In the genomic region with DNA sequence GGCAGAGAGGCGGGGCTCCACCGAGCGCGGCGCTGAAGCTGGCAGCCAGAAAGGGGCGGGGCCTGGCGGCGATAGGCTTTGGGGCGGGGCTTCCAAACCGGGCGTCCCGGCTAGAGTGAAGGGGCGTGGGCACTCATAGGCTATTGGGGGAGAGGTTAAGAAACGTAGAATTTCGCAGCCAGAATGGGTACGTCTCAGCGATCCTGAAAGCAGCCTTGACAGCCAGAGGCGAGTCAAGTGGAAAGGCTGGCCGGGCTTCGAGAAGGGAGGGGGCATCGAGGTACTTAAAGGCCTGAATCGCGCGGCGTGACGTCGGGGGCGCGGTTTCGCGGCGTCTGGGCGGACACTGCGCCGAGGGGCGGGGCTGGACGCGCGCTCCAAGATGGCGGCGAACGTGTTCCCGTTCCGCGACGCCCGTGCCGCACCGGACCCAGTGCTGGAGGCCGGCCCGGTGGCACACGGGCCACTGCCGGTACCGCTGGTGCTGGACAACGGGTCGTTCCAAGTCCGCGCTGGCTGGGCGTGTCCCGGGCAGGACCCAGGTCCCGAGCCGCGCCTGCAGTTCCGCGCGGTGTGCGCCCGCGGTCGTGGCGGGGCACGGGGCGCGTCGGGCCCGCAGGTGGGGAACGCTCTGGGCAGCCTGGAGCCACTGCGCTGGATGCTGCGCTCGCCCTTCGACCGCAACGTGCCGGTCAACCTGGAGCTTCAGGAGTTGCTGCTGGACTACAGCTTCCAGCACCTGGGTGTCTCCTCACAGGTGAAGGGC, we compare ENCODE assay signal across 1 cellular context.
A peak's percentile ranks its signal among the peaks of the same experiment; 100 is the strongest.
TF ChIP-seq lines count a peak whose summit lies in the region.

A gene (plus strand): TSS at position 364 of the 766 bp plus-strand sequence. CDS start 19 bp downstream, at position 383.

TF ChIP-seq in K562, 482 proteins besides CTCF, POLR2A, EP300 and RAD21 (continued from another document and continues in another):
- TF ChIP-seq, protein P1, sequence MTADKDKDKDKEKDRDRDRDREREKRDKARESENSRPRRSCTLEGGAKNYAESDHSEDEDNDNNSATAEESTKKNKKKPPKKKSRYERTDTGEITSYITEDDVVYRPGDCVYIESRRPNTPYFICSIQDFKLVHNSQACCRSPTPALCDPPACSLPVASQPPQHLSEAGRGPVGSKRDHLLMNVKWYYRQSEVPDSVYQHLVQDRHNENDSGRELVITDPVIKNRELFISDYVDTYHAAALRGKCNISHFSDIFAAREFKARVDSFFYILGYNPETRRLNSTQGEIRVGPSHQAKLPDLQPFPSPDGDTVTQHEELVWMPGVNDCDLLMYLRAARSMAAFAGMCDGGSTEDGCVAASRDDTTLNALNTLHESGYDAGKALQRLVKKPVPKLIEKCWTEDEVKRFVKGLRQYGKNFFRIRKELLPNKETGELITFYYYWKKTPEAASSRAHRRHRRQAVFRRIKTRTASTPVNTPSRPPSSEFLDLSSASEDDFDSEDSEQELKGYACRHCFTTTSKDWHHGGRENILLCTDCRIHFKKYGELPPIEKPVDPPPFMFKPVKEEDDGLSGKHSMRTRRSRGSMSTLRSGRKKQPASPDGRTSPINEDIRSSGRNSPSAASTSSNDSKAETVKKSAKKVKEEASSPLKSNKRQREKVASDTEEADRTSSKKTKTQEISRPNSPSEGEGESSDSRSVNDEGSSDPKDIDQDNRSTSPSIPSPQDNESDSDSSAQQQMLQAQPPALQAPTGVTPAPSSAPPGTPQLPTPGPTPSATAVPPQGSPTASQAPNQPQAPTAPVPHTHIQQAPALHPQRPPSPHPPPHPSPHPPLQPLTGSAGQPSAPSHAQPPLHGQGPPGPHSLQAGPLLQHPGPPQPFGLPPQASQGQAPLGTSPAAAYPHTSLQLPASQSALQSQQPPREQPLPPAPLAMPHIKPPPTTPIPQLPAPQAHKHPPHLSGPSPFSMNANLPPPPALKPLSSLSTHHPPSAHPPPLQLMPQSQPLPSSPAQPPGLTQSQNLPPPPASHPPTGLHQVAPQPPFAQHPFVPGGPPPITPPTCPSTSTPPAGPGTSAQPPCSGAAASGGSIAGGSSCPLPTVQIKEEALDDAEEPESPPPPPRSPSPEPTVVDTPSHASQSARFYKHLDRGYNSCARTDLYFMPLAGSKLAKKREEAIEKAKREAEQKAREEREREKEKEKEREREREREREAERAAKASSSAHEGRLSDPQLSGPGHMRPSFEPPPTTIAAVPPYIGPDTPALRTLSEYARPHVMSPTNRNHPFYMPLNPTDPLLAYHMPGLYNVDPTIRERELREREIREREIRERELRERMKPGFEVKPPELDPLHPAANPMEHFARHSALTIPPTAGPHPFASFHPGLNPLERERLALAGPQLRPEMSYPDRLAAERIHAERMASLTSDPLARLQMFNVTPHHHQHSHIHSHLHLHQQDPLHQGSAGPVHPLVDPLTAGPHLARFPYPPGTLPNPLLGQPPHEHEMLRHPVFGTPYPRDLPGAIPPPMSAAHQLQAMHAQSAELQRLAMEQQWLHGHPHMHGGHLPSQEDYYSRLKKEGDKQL (CRISPR knock-in tag; IDR thresholded peaks at IDR 0.05; ENCODE audit: borderline replicate concordance): no peak
- no peak for TF ChIP-seq FOS (IDR thresholded peaks at IDR 0.05; ENCODE audit: extremely low read depth, insufficient read length)
- no peak for TF ChIP-seq ZNF133 (CRISPR knock-in tag; IDR thresholded peaks at IDR 0.05)
- TF ChIP-seq, protein P2, sequence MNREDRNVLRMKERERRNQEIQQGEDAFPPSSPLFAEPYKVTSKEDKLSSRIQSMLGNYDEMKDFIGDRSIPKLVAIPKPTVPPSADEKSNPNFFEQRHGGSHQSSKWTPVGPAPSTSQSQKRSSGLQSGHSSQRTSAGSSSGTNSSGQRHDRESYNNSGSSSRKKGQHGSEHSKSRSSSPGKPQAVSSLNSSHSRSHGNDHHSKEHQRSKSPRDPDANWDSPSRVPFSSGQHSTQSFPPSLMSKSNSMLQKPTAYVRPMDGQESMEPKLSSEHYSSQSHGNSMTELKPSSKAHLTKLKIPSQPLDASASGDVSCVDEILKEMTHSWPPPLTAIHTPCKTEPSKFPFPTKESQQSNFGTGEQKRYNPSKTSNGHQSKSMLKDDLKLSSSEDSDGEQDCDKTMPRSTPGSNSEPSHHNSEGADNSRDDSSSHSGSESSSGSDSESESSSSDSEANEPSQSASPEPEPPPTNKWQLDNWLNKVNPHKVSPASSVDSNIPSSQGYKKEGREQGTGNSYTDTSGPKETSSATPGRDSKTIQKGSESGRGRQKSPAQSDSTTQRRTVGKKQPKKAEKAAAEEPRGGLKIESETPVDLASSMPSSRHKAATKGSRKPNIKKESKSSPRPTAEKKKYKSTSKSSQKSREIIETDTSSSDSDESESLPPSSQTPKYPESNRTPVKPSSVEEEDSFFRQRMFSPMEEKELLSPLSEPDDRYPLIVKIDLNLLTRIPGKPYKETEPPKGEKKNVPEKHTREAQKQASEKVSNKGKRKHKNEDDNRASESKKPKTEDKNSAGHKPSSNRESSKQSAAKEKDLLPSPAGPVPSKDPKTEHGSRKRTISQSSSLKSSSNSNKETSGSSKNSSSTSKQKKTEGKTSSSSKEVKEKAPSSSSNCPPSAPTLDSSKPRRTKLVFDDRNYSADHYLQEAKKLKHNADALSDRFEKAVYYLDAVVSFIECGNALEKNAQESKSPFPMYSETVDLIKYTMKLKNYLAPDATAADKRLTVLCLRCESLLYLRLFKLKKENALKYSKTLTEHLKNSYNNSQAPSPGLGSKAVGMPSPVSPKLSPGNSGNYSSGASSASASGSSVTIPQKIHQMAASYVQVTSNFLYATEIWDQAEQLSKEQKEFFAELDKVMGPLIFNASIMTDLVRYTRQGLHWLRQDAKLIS (CRISPR knock-in tag; IDR thresholded peaks at IDR 0.05): no peak; the same call in 1 of the 2 replicates
- TF ChIP-seq NCOA1 (IDR thresholded peaks at IDR 0.05; ENCODE audit: low read depth): no peak
- TF ChIP-seq CBX8 (IDR thresholded peaks at IDR 0.05; ENCODE audit: borderline replicate concordance, extremely low read depth, low read depth, low read length, poor library complexity, severe bottlenecking): no peak
- no peak for TF ChIP-seq HLTF (IDR thresholded peaks at IDR 0.05)
- TF ChIP-seq ZNF3 (CRISPR knock-in tag; IDR thresholded peaks at IDR 0.05): no peak
- 0 out of 2 replicates have a peak, but pooled peaks have one; percentile 17 for TF ChIP-seq MXI1 (IDR thresholded peaks at IDR 0.05; ENCODE audit: low read depth, low read length)
- TF ChIP-seq, protein P3, sequence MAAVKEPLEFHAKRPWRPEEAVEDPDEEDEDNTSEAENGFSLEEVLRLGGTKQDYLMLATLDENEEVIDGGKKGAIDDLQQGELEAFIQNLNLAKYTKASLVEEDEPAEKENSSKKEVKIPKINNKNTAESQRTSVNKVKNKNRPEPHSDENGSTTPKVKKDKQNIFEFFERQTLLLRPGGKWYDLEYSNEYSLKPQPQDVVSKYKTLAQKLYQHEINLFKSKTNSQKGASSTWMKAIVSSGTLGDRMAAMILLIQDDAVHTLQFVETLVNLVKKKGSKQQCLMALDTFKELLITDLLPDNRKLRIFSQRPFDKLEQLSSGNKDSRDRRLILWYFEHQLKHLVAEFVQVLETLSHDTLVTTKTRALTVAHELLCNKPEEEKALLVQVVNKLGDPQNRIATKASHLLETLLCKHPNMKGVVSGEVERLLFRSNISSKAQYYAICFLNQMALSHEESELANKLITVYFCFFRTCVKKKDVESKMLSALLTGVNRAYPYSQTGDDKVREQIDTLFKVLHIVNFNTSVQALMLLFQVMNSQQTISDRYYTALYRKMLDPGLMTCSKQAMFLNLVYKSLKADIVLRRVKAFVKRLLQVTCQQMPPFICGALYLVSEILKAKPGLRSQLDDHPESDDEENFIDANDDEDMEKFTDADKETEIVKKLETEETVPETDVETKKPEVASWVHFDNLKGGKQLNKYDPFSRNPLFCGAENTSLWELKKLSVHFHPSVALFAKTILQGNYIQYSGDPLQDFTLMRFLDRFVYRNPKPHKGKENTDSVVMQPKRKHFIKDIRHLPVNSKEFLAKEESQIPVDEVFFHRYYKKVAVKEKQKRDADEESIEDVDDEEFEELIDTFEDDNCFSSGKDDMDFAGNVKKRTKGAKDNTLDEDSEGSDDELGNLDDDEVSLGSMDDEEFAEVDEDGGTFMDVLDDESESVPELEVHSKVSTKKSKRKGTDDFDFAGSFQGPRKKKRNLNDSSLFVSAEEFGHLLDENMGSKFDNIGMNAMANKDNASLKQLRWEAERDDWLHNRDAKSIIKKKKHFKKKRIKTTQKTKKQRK (IDR thresholded peaks at IDR 0.05; ENCODE audit: borderline replicate concordance, low read depth, low read length): no peak
- TF ChIP-seq ELF4 (CRISPR knock-in tag; IDR thresholded peaks at IDR 0.05): no peak
- TF ChIP-seq RBM22 (IDR thresholded peaks at IDR 0.05; ENCODE audit: low read depth, low read length, poor library complexity, severe bottlenecking): no peak
- no peak for TF ChIP-seq ZNF224 (CRISPR knock-in tag; IDR thresholded peaks at IDR 0.05)
- no peak for TF ChIP-seq RBM17 (IDR thresholded peaks at IDR 0.05; ENCODE audit: borderline replicate concordance, low read depth, low read length)
- TF ChIP-seq, protein P4, sequence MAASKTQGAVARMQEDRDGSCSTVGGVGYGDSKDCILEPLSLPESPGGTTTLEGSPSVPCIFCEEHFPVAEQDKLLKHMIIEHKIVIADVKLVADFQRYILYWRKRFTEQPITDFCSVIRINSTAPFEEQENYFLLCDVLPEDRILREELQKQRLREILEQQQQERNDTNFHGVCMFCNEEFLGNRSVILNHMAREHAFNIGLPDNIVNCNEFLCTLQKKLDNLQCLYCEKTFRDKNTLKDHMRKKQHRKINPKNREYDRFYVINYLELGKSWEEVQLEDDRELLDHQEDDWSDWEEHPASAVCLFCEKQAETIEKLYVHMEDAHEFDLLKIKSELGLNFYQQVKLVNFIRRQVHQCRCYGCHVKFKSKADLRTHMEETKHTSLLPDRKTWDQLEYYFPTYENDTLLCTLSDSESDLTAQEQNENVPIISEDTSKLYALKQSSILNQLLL (CRISPR knock-in tag; IDR thresholded peaks at IDR 0.05; ENCODE audit: borderline replicate concordance): no peak
- no peak for TF ChIP-seq FOXK1 (CRISPR knock-in tag; IDR thresholded peaks at IDR 0.05; ENCODE audit: borderline replicate concordance)
- TF ChIP-seq E2F3 (CRISPR knock-in tag; IDR thresholded peaks at IDR 0.05): no peak
- TF ChIP-seq NCOA2 (IDR thresholded peaks at IDR 0.05; ENCODE audit: partially characterized antibody in 2 of 2): no peak
- TF ChIP-seq MEF2D (tag; conservative IDR thresholded peaks at IDR 0.05; ENCODE audit: low read depth): no peak
- TF ChIP-seq, protein P5, sequence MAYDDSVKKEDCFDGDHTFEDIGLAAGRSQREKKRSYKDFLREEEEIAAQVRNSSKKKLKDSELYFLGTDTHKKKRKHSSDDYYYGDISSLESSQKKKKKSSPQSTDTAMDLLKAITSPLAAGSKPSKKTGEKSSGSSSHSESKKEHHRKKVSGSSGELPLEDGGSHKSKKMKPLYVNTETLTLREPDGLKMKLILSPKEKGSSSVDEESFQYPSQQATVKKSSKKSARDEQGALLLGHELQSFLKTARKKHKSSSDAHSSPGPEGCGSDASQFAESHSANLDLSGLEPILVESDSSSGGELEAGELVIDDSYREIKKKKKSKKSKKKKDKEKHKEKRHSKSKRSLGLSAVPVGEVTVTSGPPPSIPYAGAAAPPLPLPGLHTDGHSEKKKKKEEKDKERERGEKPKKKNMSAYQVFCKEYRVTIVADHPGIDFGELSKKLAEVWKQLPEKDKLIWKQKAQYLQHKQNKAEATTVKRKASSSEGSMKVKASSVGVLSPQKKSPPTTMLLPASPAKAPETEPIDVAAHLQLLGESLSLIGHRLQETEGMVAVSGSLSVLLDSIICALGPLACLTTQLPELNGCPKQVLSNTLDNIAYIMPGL (CRISPR knock-in tag; IDR thresholded peaks at IDR 0.05): no peak
- no peak; the same call in 1 of the 2 replicates for TF ChIP-seq GABPA (tag; conservative IDR thresholded peaks at IDR 0.05; ENCODE audit: low read depth)
- no peak for TF ChIP-seq NFYB (IDR thresholded peaks at IDR 0.05; ENCODE audit: extremely low read depth, insufficient read length)
- TF ChIP-seq MAFF (IDR thresholded peaks at IDR 0.05; ENCODE audit: low read length): no peak
- TF ChIP-seq, protein P6, sequence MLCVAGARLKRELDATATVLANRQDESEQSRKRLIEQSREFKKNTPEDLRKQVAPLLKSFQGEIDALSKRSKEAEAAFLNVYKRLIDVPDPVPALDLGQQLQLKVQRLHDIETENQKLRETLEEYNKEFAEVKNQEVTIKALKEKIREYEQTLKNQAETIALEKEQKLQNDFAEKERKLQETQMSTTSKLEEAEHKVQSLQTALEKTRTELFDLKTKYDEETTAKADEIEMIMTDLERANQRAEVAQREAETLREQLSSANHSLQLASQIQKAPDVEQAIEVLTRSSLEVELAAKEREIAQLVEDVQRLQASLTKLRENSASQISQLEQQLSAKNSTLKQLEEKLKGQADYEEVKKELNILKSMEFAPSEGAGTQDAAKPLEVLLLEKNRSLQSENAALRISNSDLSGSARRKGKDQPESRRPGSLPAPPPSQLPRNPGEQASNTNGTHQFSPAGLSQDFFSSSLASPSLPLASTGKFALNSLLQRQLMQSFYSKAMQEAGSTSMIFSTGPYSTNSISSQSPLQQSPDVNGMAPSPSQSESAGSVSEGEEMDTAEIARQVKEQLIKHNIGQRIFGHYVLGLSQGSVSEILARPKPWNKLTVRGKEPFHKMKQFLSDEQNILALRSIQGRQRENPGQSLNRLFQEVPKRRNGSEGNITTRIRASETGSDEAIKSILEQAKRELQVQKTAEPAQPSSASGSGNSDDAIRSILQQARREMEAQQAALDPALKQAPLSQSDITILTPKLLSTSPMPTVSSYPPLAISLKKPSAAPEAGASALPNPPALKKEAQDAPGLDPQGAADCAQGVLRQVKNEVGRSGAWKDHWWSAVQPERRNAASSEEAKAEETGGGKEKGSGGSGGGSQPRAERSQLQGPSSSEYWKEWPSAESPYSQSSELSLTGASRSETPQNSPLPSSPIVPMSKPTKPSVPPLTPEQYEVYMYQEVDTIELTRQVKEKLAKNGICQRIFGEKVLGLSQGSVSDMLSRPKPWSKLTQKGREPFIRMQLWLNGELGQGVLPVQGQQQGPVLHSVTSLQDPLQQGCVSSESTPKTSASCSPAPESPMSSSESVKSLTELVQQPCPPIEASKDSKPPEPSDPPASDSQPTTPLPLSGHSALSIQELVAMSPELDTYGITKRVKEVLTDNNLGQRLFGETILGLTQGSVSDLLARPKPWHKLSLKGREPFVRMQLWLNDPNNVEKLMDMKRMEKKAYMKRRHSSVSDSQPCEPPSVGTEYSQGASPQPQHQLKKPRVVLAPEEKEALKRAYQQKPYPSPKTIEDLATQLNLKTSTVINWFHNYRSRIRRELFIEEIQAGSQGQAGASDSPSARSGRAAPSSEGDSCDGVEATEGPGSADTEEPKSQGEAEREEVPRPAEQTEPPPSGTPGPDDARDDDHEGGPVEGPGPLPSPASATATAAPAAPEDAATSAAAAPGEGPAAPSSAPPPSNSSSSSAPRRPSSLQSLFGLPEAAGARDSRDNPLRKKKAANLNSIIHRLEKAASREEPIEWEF (CRISPR knock-in tag; IDR thresholded peaks at IDR 0.05): no peak
- peak; percentile 74 for TF ChIP-seq PHF20 (IDR thresholded peaks at IDR 0.05; ENCODE audit: partially characterized antibody)
- no peak for TF ChIP-seq RFX5 (IDR thresholded peaks at IDR 0.05; ENCODE audit: low read depth, low read length)
- no peak for TF ChIP-seq BRD9 (IDR thresholded peaks at IDR 0.05; ENCODE audit: low read depth, partially characterized antibody)
- no peak for TF ChIP-seq BRF1 (IDR thresholded peaks at IDR 0.05; ENCODE audit: borderline replicate concordance, extremely low read depth, insufficient read length)
- peak; percentile 85; the same call in 1 of the 2 replicates for TF ChIP-seq SIN3B (IDR thresholded peaks at IDR 0.05; ENCODE audit: low read depth)
